ENCODE assay signal across 8 cellular contexts in the genomic region with DNA sequence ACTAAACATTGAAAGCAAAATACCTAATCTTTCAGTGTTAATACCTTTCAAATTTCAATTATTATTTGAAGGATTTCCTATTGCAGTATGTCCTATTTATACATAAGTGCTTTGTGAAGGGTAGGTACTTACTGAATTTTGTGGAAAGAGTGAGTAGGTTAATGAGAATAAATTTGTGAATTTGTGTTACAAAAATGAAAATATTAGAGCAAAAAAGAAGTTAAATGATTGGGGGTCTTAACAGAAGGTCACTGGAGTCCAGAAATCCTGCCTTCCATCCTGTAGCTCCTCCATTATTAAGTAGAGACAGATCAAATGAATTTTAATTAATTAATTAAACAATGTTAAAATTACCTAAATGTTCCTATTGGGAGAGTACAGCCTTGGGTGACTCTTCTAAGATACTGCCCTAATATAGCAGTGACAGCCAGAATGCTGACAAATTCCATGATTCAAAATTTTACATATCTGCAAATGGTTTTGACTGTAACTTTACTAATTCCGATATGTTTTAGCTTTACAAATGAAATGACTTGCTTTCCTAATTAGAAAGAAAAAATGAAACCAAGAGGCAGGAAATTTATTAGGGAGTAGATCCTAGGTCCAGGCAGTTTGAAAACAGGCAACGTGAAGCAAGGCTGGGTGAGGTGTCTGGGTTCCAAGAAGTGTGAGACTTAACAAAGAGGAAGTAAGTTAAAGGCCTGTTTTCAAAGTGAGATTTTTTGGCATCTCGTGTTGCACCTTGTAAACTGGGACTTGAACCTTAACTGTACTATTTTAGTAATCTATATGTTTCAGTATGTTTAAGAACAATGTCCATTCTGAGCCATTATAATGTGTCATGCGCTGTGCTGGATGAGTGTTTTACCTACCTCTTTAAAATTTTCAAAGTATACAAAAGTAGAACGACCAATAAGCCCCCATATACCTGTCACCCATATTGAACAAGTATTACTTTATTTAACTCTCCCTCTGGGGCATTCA. TPM values are rescaled to one million over a fixed set of nuclear protein-coding genes. Genes with fewer than 3 reads are reported as not detected.
DNase-seq lines count a peak whose midpoint lies in the region; ATAC-seq and TF ChIP-seq lines count a peak whose summit lies in the region.

No MANE protein-coding gene starts in this region.

- H3K9me3 Mint-ChIP-seq in activated T-cell treated with anti-CD3 and anti-CD28 coated beads, Interleukin-2, amount 50 U/mL, for 4 hours = no peaks in the 10 kb centered on the region
- peaks cover 4% of the 10 kb centered on the region for H3K9me3 Mint-ChIP-seq in activated CD8-positive, alpha-beta T cell treated with anti-CD3 and anti-CD28 coated beads for 36 hours
- peaks cover 3% of the 10 kb centered on the region for H3K9me3 Mint-ChIP-seq in glutamatergic neuron (ENCODE audit: unreplicated experiment)

- no peak for TF ChIP-seq CTCF in activated CD8-positive, alpha-beta T cell treated with anti-CD3 and anti-CD28 coated beads for 36 hours (IDR thresholded peaks at IDR 0.05)
- no peak for TF ChIP-seq CTCF in stomach (IDR thresholded peaks at IDR 0.05)
- TF ChIP-seq CTCF in glutamatergic neuron (IDR thresholded peaks at IDR 0.05; ENCODE audit: partially characterized antibody, unreplicated experiment) = no peak

- H3K27ac Mint-ChIP-seq in activated CD8-positive, alpha-beta T cell treated with anti-CD3 and anti-CD28 coated beads for 36 hours = peak overlapping the region; percentile 95
- no peak overlapping the region for H3K27ac Mint-ChIP-seq in glutamatergic neuron (ENCODE audit: unreplicated experiment)

- H3K4me3 Mint-ChIP-seq in activated T-cell treated with anti-CD3 and anti-CD28 coated beads, Interleukin-2, amount 50 U/mL, for 4 hours = peak overlapping the region; percentile 92
- peak overlapping the region; percentile 91 for H3K4me3 Mint-ChIP-seq in activated CD8-positive, alpha-beta T cell treated with anti-CD3 and anti-CD28 coated beads for 36 hours
- no peak overlapping the region for H3K4me3 Mint-ChIP-seq in glutamatergic neuron (ENCODE audit: unreplicated experiment)

- no peaks in the 10 kb centered on the region for H3K9me3 ChIP-seq in stomach

- TF ChIP-seq EP300 in stomach (IDR thresholded peaks at IDR 0.05) = no peak

- peaks cover 0 to 40% (median 2%) of the 10 kb centered on the region in 4 donors for H3K4me1 ChIP-seq in stomach

- H3K27me3 ChIP-seq in stomach = no peaks in the 10 kb centered on the region

- CTCF ChIA-PET in activated CD8-positive, alpha-beta T cell treated with anti-CD3 and anti-CD28 coated beads for 36 hours (lab: Charles Lee) = no interaction called here

- ATAC-seq in activated T-cell treated with anti-CD3 and anti-CD28 coated beads, Interleukin-2, amount 50 U/mL, for 4 hours = peak; percentile 20 to 39
- peak; percentile 30 for ATAC-seq in HG03103 (IDR thresholded peaks at IDR 0.05; ENCODE audit: low read depth, unreplicated experiment)
- ATAC-seq in activated CD8-positive, alpha-beta T cell treated with anti-CD3 and anti-CD28 coated beads for 36 hours = peak; percentile 10

- no peaks in the 10 kb centered on the region for H3K27me3 Mint-ChIP-seq in activated T-cell treated with anti-CD3 and anti-CD28 coated beads, Interleukin-2, amount 50 U/mL, for 4 hours (ENCODE audit: low read depth)
- H3K27me3 Mint-ChIP-seq in activated CD8-positive, alpha-beta T cell treated with anti-CD3 and anti-CD28 coated beads for 36 hours = no peaks in the 10 kb centered on the region
- H3K27me3 Mint-ChIP-seq in glutamatergic neuron (ENCODE audit: unreplicated experiment) = no peaks in the 10 kb centered on the region

- intact Hi-C loops in activated CD8-positive, alpha-beta T cell treated with anti-CD3 and anti-CD28 coated beads for 36 hours (cut with micrococcal nuclease) = no loop called here
- intact Hi-C loops in stomach (cut with DNase I; ENCODE audit: low total_unique reads) = no loop called here

- H3K36me3 ChIP-seq in stomach = peaks cover 0 to 11% (median 7%) of the 10 kb centered on the region in 4 donors

- 54 to 69% (median 67%) methylated on average over 5 of the region's 5 CpGs for WGBS in stomach, 5 donors

- H3K4me3 ChIP-seq in stomach = peak overlapping the region in 3 of 4 donors; percentile 33 to 42 (median 37)

- DNase-seq in activated T-cell treated with anti-CD3 and anti-CD28 coated beads, Interleukin-2, amount 50 U/mL, for 4 hours = no peak
- no peak for DNase-seq in activated T-cell treated with anti-CD3 and anti-CD28 coated beads, Interleukin-2, amount 50 U/mL, for 1 hour
- no peak for DNase-seq in activated CD8-positive, alpha-beta T cell treated with anti-CD3 and anti-CD28 coated beads for 36 hours
- no peak for DNase-seq in stomach
- DNase-seq in NCI-H2171 (lab: John Stamatoyannopoulos, UW) = no peak
- DNase-seq in NCI-H187 treated with DMSO at 0.1 percent for 48 hours (lab: John Stamatoyannopoulos, UW) = no peak
- no peak for DNase-seq in glutamatergic neuron

- peaks cover 94% of the 10 kb centered on the region for H3K4me1 Mint-ChIP-seq in activated T-cell treated with anti-CD3 and anti-CD28 coated beads, Interleukin-2, amount 50 U/mL, for 4 hours (ENCODE audit: low read depth)
- peaks cover 73% of the 10 kb centered on the region for H3K4me1 Mint-ChIP-seq in activated CD8-positive, alpha-beta T cell treated with anti-CD3 and anti-CD28 coated beads for 36 hours (ENCODE audit: low read depth)
- H3K4me1 Mint-ChIP-seq in glutamatergic neuron (ENCODE audit: low read depth, unreplicated experiment) = no peaks in the 10 kb centered on the region

- POLR2A ChIA-PET in activated CD8-positive, alpha-beta T cell treated with anti-CD3 and anti-CD28 coated beads for 36 hours (lab: Charles Lee) = no interaction called here

- no peak for TF ChIP-seq POLR2A in stomach (IDR thresholded peaks at IDR 0.05)

- peak overlapping the region in 3 of 5 donors; percentile 7 to 78 (median 74) for H3K27ac ChIP-seq in stomach

- H3K36me3 Mint-ChIP-seq in activated T-cell treated with anti-CD3 and anti-CD28 coated beads, Interleukin-2, amount 50 U/mL, for 4 hours (ENCODE audit: insufficient read depth) = peaks cover 35% of the 10 kb centered on the region
- H3K36me3 Mint-ChIP-seq in activated CD8-positive, alpha-beta T cell treated with anti-CD3 and anti-CD28 coated beads for 36 hours (ENCODE audit: low read depth) = peaks cover 41% of the 10 kb centered on the region
- no peaks in the 10 kb centered on the region for H3K36me3 Mint-ChIP-seq in glutamatergic neuron (ENCODE audit: unreplicated experiment)

RNA-seq across cellular contexts. Expression of a gene that starts 1.5 kb away (rescaled TPM):
- 10 to 100 TPM; 12.7 to 19.7 (median 18.4) TPM for total RNA-seq in activated T-cell treated with anti-CD3 and anti-CD28 coated beads, Interleukin-2, amount 50 U/mL, for 4 hours
- total RNA-seq in activated CD8-positive, alpha-beta T cell treated with anti-CD3 and anti-CD28 coated beads for 36 hours = 10 to 100 TPM; 26.8 to 27.0 TPM
- total RNA-seq in stomach = 10 to 100 TPM in 2 of 5 donors, 1 to 10 TPM in 3; 1.7 to 21.9 (median 7.0) TPM
- polyA plus RNA-seq in stomach = 1 to 10 TPM in 1 of 3 donors, under 1 TPM in 2; 0.15 to 1.4 (median 0.87) TPM
- not detected for total RNA-seq in glutamatergic neuron (ENCODE audit: unreplicated experiment)
